Comparison of ENCODE assay signal across 8 cellular contexts in genomic region chr17:44115585-44116415, GRCh38. TPM values are rescaled to one million over a fixed set of nuclear protein-coding genes. Genes with fewer than 3 reads are reported as not detected.
A peak's percentile ranks its signal among the peaks of the same experiment; 100 is the strongest.
DNase-seq lines count a peak whose midpoint lies in the region; ATAC-seq, FAIRE-seq and TF ChIP-seq lines count a peak whose summit lies in the region.

No MANE protein-coding gene starts in this region.

- no peak for DNase-seq in D721Med (ENCODE audit: insufficient read length, low spot score)
- peak; percentile 69 for DNase-seq in KBM-7
- peak; percentile 22 for DNase-seq in amniotic epithelial cell (ENCODE audit: low read depth)
- peak; percentile 28 for DNase-seq in kidney tubule cell (ENCODE audit: low spot score)
- no peak for DNase-seq in germinal center (ENCODE audit: low spot score)
- DNase-seq in left colon: no peak
- DNase-seq in GM12892 (ENCODE audit: insufficient read length): no peak

- no peak overlapping the region for H3K27ac Mint-ChIP-seq in stimulated activated memory B cell treated with anti-CD40 and anti-IgM and Interleukin-4, amounts not matched to agents 10 μg/mL and 1 μg/mL and 100 μg/mL, for 72 hours

- intact Hi-C loops in left colon (cut with DNase I, micrococcal nuclease): no loop called here

- in situ Hi-C loops in KBM-7 (cut with MboI; ENCODE audit: low pct_unique_long_range_greater_than_20kb, low sequenced_read_pairs): no loop called here

- H3K27me3 Mint-ChIP-seq in stimulated activated memory B cell treated with anti-CD40 and anti-IgM and Interleukin-4, amounts not matched to agents 10 μg/mL and 1 μg/mL and 100 μg/mL, for 72 hours: no peaks in the 10 kb centered on the region

- peaks cover 5% of the 10 kb centered on the region for H3K36me3 Mint-ChIP-seq in stimulated activated memory B cell treated with anti-CD40 and anti-IgM and Interleukin-4, amounts not matched to agents 10 μg/mL and 1 μg/mL and 100 μg/mL, for 72 hours

- H3K4me1 Mint-ChIP-seq in stimulated activated memory B cell treated with anti-CD40 and anti-IgM and Interleukin-4, amounts not matched to agents 10 μg/mL and 1 μg/mL and 100 μg/mL, for 72 hours: peaks cover 85% of the 10 kb centered on the region

- no peaks in the 10 kb centered on the region for H3K9me3 Mint-ChIP-seq in stimulated activated memory B cell treated with anti-CD40 and anti-IgM and Interleukin-4, amounts not matched to agents 10 μg/mL and 1 μg/mL and 100 μg/mL, for 72 hours

- peak; percentile 78 for TF ChIP-seq CTCF in D721Med (IDR thresholded peaks at IDR 0.05; ENCODE audit: insufficient read depth, missing control alignments)

- FAIRE-seq in D721Med (lab: Jason Lieb, UNC) (no peak), GM12892 (lab: Jason Lieb, UNC) (no peak)

- ATAC-seq in stimulated activated memory B cell treated with anti-CD40 and anti-IgM and Interleukin-4, amounts not matched to agents 10 μg/mL and 1 μg/mL and 100 μg/mL, for 72 hours: no peak
- no peak for ATAC-seq in left colon

- H3K4me3 Mint-ChIP-seq in stimulated activated memory B cell treated with anti-CD40 and anti-IgM and Interleukin-4, amounts not matched to agents 10 μg/mL and 1 μg/mL and 100 μg/mL, for 72 hours: no peak overlapping the region

- no peak for TF ChIP-seq POLR2A in GM12892 (IDR thresholded peaks at IDR 0.05; ENCODE audit: low read depth, low read length)

RNA-seq across cellular contexts. Expression of gene HDAC5, which starts 7.6 kb away (rescaled TPM):
- total RNA-seq in left colon: 10 to 100 TPM; 13.8 to 42.8 TPM
- 8.7 TPM for polyA plus RNA-seq in GM12892 (2012; ENCODE audit: missing spikeins)

RNA-seq across cellular contexts. Expression of gene HROB, which starts 25.9 kb away (rescaled TPM):
- 1 to 10 TPM in 1 of 2 donors, under 1 TPM in 1; 0.78 to 3.6 TPM for total RNA-seq in left colon
- polyA plus RNA-seq in GM12892 (2012; ENCODE audit: missing spikeins): 4.0 TPM

RNA-seq across cellular contexts. Expression of gene G6PC3, which starts 45.3 kb away (rescaled TPM):
- total RNA-seq in left colon: 10 to 100 TPM; 31.2 to 38.2 TPM
- polyA plus RNA-seq in GM12892 (2012; ENCODE audit: missing spikeins): 21.7 TPM

RNA-seq across cellular contexts. Expression of gene LSM12, which starts 49.3 kb away (rescaled TPM):
- total RNA-seq in left colon: 10 to 100 TPM; 43.4 to 59.7 TPM
- polyA plus RNA-seq in GM12892 (2012; ENCODE audit: missing spikeins): 57.6 TPM

RNA-seq across cellular contexts. Expression of gene ASB16, which starts 54.7 kb away (rescaled TPM):
- total RNA-seq in left colon: under 1 TPM in 1 of 2 donors, not detected in 1; 0.56 TPM
- 1.5 TPM for polyA plus RNA-seq in GM12892 (2012; ENCODE audit: missing spikeins)

Comparison
In these comparisons a context has a peak if more than half of its experiments do, and no peak if none do; other contexts are left out.
1. DNase-seq: peak in KBM-7 (single experiment), amniotic epithelial cell (single experiment) and kidney tubule cell (single experiment); none in D721Med (single experiment), germinal center (single experiment), left colon (0 of 2) and GM12892 (single experiment).